Comparison of ENCODE assay signal across 9 cellular contexts in the genomic region with DNA sequence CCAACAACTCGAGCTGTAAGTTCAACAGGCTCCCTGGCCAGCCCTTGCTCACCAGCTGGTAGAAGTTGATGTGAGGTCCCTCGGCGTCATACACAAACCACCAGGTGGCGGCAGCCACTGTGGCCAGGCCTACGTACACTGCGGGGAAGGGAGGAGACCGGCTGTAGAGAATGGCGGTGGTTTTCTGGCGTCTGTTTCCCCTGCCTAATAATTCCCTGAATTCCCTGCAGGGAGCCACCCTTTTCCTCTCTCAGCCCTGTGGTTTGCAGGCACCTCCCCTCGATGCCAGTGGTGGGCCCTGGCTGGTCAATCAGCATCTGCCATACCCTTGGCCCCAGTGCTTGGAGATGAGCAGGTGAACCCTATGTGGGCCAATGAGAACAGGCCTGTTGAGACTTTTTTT. TPM values are rescaled to one million over a fixed set of nuclear protein-coding genes. Genes with fewer than 3 reads are reported as not detected.
A peak's percentile ranks its signal among the peaks of the same experiment; 100 is the strongest.
DNase-seq lines count a peak whose midpoint lies in the region; ATAC-seq lines count a peak whose summit lies in the region.
"Had no signal": no experiment of that assay in that cellular context is flagged by ENCODE, and none has a peak within 500 bp of the region (broad histone marks: within the 10 kb centered on the region; RNA-seq: fewer than 3 reads in every experiment).

No MANE protein-coding gene starts in this region.

- no peak for ATAC-seq in HG03280 (IDR thresholded peaks at IDR 0.05; ENCODE audit: unreplicated experiment)

- H3K27ac ChIP-seq in epithelial cell of prostate, result no peak overlapping the region
- H3K27ac ChIP-seq: SK-N-MC had no signal

- DNase-seq in DMS 273 treated with DMSO at 0.1 percent for 48 hours (lab: John Stamatoyannopoulos, UW), result peak; percentile 28
- DNase-seq in HT1080 (ENCODE audit: low read depth), result peak; percentile 58
- DNase-seq in SK-N-DZ (ENCODE audit: low spot score), result peak; percentile 80
- peak; percentile 31 for DNase-seq in epithelial cell of prostate (ENCODE audit: low read depth, low spot score)
- peak; percentile 81 for DNase-seq in myocyte (ENCODE audit: low read depth)
- no peak for DNase-seq in SKM-1 treated with dmso at 0.1 percent for 144 hours (lab: John Stamatoyannopoulos, UW; ENCODE audit: unreplicated experiment)
- no peak for DNase-seq in NOMO-1 (lab: John Stamatoyannopoulos, UW; ENCODE audit: unreplicated experiment in 2 of 2)

RNA-seq across cellular contexts. Expression of a gene that starts 18.9 kb away (rescaled TPM):
- not detected in 2 replicates for total RNA-seq in HT1080 (2014; rRNA removed; shearing (Covaris generic))
- polyA plus RNA-seq in HT1080 (2015; cell fraction: cytosol; rRNA removed), result not detected in 2 replicates
- polyA plus RNA-seq in HT1080 (2015; cell fraction: nucleus; rRNA removed), result 0.04 TPM in 1 of 2 replicates, not detected in the other
- polyA plus RNA-seq in SK-N-DZ (2014; cell fraction: cytosol; rRNA removed), result not detected in 2 replicates
- polyA plus RNA-seq in SK-N-DZ (2014; cell fraction: nucleus; rRNA removed), result 0.05 and 0.23 TPM in 2 replicates
- 0.21 and 1.6 TPM in 2 replicates for total RNA-seq in myocyte
- 1.1 TPM for polyA plus RNA-seq in myocyte (2012)

RNA-seq across cellular contexts. Expression of a gene that starts 29.1 kb away (rescaled TPM):
- total RNA-seq in HT1080 (2014; rRNA removed; shearing (Covaris generic)), result 0.03 TPM in 1 of 2 replicates, not detected in the other
- polyA plus RNA-seq in HT1080 (2015; cell fraction: cytosol; rRNA removed), result 0.57 and 0.74 TPM in 2 replicates
- polyA plus RNA-seq in HT1080 (2015; cell fraction: nucleus; rRNA removed), result 0.50 and 0.70 TPM in 2 replicates
- polyA plus RNA-seq in SK-N-DZ (2014; cell fraction: cytosol; rRNA removed), result 0.67 and 1.9 TPM in 2 replicates
- 0.70 and 0.73 TPM in 2 replicates for polyA plus RNA-seq in SK-N-DZ (2014; cell fraction: nucleus; rRNA removed)
- 3.3 and 3.9 TPM in 2 replicates for total RNA-seq in myocyte
- 0.29 TPM for polyA plus RNA-seq in myocyte (2012)

RNA-seq across cellular contexts. Expression of a gene that starts 42.3 kb away (rescaled TPM):
- total RNA-seq in HT1080 (2014; rRNA removed; shearing (Covaris generic)), result 9.2 and 11.8 TPM in 2 replicates
- 8.0 and 8.2 TPM in 2 replicates for polyA plus RNA-seq in HT1080 (2015; cell fraction: cytosol; rRNA removed)
- polyA plus RNA-seq in HT1080 (2015; cell fraction: nucleus; rRNA removed), result 22.4 and 23.6 TPM in 2 replicates
- 7.0 and 7.4 TPM in 2 replicates for polyA plus RNA-seq in SK-N-DZ (2014; cell fraction: cytosol; rRNA removed)
- polyA plus RNA-seq in SK-N-DZ (2014; cell fraction: nucleus; rRNA removed), result 17.1 and 18.6 TPM in 2 replicates
- total RNA-seq in myocyte, result 2.6 and 2.8 TPM in 2 replicates
- polyA plus RNA-seq in myocyte (2012), result 9.9 TPM

Comparison
In these comparisons a context has a peak if more than half of its experiments do, and no peak if none do; other contexts are left out.
1. DNase-seq: peak in DMS 273 treated with DMSO at 0.1 percent for 48 hours (single experiment), HT1080 (single experiment), SK-N-DZ (single experiment), epithelial cell of prostate (single experiment) and myocyte (single experiment); none in SKM-1 treated with dmso at 0.1 percent for 144 hours (single experiment) and NOMO-1 (0 of 2).